1 cellular context compared by ENCODE assay signal in genomic region chr17:37698132-37698615, GRCh38.
TF ChIP-seq lines count a peak whose summit lies in the region.

No MANE protein-coding gene starts in this region.

TF ChIP-seq in HepG2, 621 proteins besides CTCF, POLR2A, EP300 and RAD21 (continued from another document and continues in another):
- TF ChIP-seq ZBTB49 (CRISPR knock-in tag; IDR thresholded peaks at IDR 0.05; ENCODE audit: borderline replicate concordance) = no peak
- TF ChIP-seq ZNF513 (CRISPR knock-in tag; conservative IDR thresholded peaks at IDR 0.05) = no peak
- peak; percentile 97; the same call in 1 of the 2 replicates for TF ChIP-seq ZBTB3 (CRISPR knock-in tag; IDR thresholded peaks at IDR 0.05; ENCODE audit: borderline replicate concordance, low read depth)
- TF ChIP-seq KDM6A (CRISPR knock-in tag; IDR thresholded peaks at IDR 0.05; ENCODE audit: low read depth) = peak; percentile 50; the same call in 1 of the 2 replicates
- no peak for TF ChIP-seq NFIB (CRISPR knock-in tag; IDR thresholded peaks at IDR 0.05; ENCODE audit: borderline replicate concordance)
- no peak for TF ChIP-seq ZNF33A (CRISPR knock-in tag; IDR thresholded peaks at IDR 0.05; ENCODE audit: borderline replicate concordance)
- no peak for TF ChIP-seq SALL2 (CRISPR knock-in tag; IDR thresholded peaks at IDR 0.05)
- no peak for TF ChIP-seq ZNF441 (CRISPR knock-in tag; IDR thresholded peaks at IDR 0.05; ENCODE audit: borderline replicate concordance)
- TF ChIP-seq NFRKB (IDR thresholded peaks at IDR 0.05) = no peak
- TF ChIP-seq PRDM15 (CRISPR knock-in tag; IDR thresholded peaks at IDR 0.05) = no peak
- peak; percentile 29; the same call in 1 of the 2 replicates for TF ChIP-seq ARNTL (CRISPR knock-in tag; IDR thresholded peaks at IDR 0.05)
- no peak for TF ChIP-seq PAX8 (CRISPR knock-in tag; IDR thresholded peaks at IDR 0.05; ENCODE audit: borderline replicate concordance)
- no peak for TF ChIP-seq AKAP8 (CRISPR knock-in tag; IDR thresholded peaks at IDR 0.05)
- no peak for TF ChIP-seq ZKSCAN1 (IDR thresholded peaks at IDR 0.05; ENCODE audit: low read length)
- peak; percentile 79 for TF ChIP-seq HNF4A (CRISPR knock-in tag; IDR thresholded peaks at IDR 0.05)
- no peak for TF ChIP-seq EZH2 (conservative IDR thresholded peaks at IDR 0.05; ENCODE audit: low read depth, low read length)
- peak; percentile 54; the same call in 1 of the 2 replicates for TF ChIP-seq ERF (CRISPR knock-in tag; IDR thresholded peaks at IDR 0.05)
- TF ChIP-seq ASH2L (IDR thresholded peaks at IDR 0.05; ENCODE audit: insufficient read length, low read depth, low read length) = no peak
- TF ChIP-seq TAF1 (CRISPR knock-in tag; IDR thresholded peaks at IDR 0.05) = no peak
- TF ChIP-seq CHCHD3 (CRISPR knock-in tag; IDR thresholded peaks at IDR 0.05) = no peak
- no peak for TF ChIP-seq ZNF253 (CRISPR knock-in tag; IDR thresholded peaks at IDR 0.05; ENCODE audit: borderline replicate concordance)
- no peak for TF ChIP-seq KMT2B (CRISPR knock-in tag; IDR thresholded peaks at IDR 0.05)
- no peak for TF ChIP-seq ZNF891 (CRISPR knock-in tag; IDR thresholded peaks at IDR 0.05)
- no peak for TF ChIP-seq NKX3-1 (CRISPR knock-in tag; IDR thresholded peaks at IDR 0.05)
- no peak for TF ChIP-seq ZNF10 (CRISPR knock-in tag; IDR thresholded peaks at IDR 0.05; ENCODE audit: borderline replicate concordance, low read depth)
- no peak for TF ChIP-seq ATRX (CRISPR knock-in tag; IDR thresholded peaks at IDR 0.05; ENCODE audit: borderline replicate concordance)
- no peak for TF ChIP-seq ZNF138 (CRISPR knock-in tag; IDR thresholded peaks at IDR 0.05; ENCODE audit: low read depth)
- no peak for TF ChIP-seq ZNF691 (CRISPR knock-in tag; IDR thresholded peaks at IDR 0.05; ENCODE audit: borderline replicate concordance, low read depth)
- TF ChIP-seq ATM (IDR thresholded peaks at IDR 0.05; ENCODE audit: borderline replicate concordance) = no peak
- TF ChIP-seq CREB1 (IDR thresholded peaks at IDR 0.05) = no peak
- peak; percentile 71 for TF ChIP-seq CREB1 (CRISPR knock-in tag; IDR thresholded peaks at IDR 0.05)
- peak; percentile 53; the same call in 1 of the 2 replicates for TF ChIP-seq MEF2D (CRISPR knock-in tag; IDR thresholded peaks at IDR 0.05)
- no peak; the same call in 1 of the 2 replicates for TF ChIP-seq ZBTB21 (CRISPR knock-in tag; IDR thresholded peaks at IDR 0.05)
- TF ChIP-seq MIXL1 (CRISPR knock-in tag; IDR thresholded peaks at IDR 0.05) = peak; percentile 72; the same call in 1 of the 2 replicates
- peak; percentile 93 for TF ChIP-seq RXRB (CRISPR knock-in tag; IDR thresholded peaks at IDR 0.05; ENCODE audit: borderline replicate concordance)
- no peak for TF ChIP-seq ZNF687 (CRISPR knock-in tag; IDR thresholded peaks at IDR 0.05)
- TF ChIP-seq ZNF598 (CRISPR knock-in tag; IDR thresholded peaks at IDR 0.05; ENCODE audit: borderline replicate concordance) = no peak
- TF ChIP-seq STAG1 (CRISPR knock-in tag; IDR thresholded peaks at IDR 0.05) = peak; percentile 23
- TF ChIP-seq KLF15 (CRISPR knock-in tag; IDR thresholded peaks at IDR 0.05; ENCODE audit: borderline replicate concordance) = no peak
- peak; percentile 59; the same call in 1 of the 2 replicates for TF ChIP-seq MIER3 (CRISPR knock-in tag; IDR thresholded peaks at IDR 0.05; ENCODE audit: borderline replicate concordance)
- no peak for TF ChIP-seq ZNF570 (CRISPR knock-in tag; IDR thresholded peaks at IDR 0.05; ENCODE audit: borderline replicate concordance)
- peak; percentile 90; the same call in 1 of the 2 replicates for TF ChIP-seq TFAP4 (IDR thresholded peaks at IDR 0.05; ENCODE audit: borderline replicate concordance, low read depth)
- no peak for TF ChIP-seq SRF (IDR thresholded peaks at IDR 0.05; ENCODE audit: low read depth, low read length)
- no peak for TF ChIP-seq ZNF510 (CRISPR knock-in tag; IDR thresholded peaks at IDR 0.05; ENCODE audit: low read depth)
- TF ChIP-seq ZSCAN31 (CRISPR knock-in tag; IDR thresholded peaks at IDR 0.05; ENCODE audit: low read depth) = no peak
- peak; percentile 80; the same call in 1 of the 2 replicates for TF ChIP-seq ESRRA (CRISPR knock-in tag; IDR thresholded peaks at IDR 0.05; ENCODE audit: low read depth)
- TF ChIP-seq BHLHE40 (IDR thresholded peaks at IDR 0.05; ENCODE audit: low read length) = no peak
- TF ChIP-seq ZXDC (CRISPR knock-in tag; IDR thresholded peaks at IDR 0.05) = no peak
- no peak; the same call in 1 of the 2 replicates for TF ChIP-seq ZNF784 (CRISPR knock-in tag; IDR thresholded peaks at IDR 0.05; ENCODE audit: borderline replicate concordance)
